Comparison of ENCODE assay signal across 8 cellular contexts in the genomic region with DNA sequence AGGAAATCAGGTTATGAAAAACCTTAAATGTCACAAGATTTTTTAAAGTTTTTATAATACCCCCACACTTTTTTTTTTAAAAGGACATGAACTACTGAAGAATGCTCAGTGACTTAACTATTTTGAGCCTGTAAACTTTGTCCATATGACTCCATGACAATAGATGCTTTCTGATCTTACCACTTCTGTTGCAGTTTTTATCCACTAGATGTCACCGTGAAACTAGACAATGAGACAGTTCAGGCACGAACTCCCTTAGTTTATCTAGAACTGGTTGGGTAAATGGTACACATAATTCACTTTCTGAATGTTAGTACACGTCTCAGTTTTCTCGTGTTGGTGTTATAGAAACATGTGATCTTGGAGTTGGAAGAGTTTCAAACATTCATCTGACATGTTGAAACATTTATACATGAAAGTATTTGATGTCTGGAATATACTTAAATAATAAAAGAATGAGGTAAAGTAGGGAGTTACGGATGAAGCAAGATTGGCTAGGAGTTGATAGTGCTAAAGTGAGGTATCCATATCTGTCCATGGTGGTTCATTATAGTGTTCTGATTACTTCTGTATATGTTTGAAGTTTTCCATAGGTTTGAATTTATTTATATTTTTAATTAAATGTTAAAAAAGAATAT. TPM values are rescaled to one million over a fixed set of nuclear protein-coding genes. Genes with fewer than 3 reads are reported as not detected.
DNase-seq lines count a peak whose midpoint lies in the region; ATAC-seq, FAIRE-seq and TF ChIP-seq lines count a peak whose summit lies in the region.

No MANE protein-coding gene starts in this region.

- H4K20me1 ChIP-seq in OCI-LY1 (ENCODE audit: insufficient read depth, low read length) (no peaks in the 10 kb centered on the region), HepG2 (ENCODE audit: insufficient read depth, low read length) (no peaks in the 10 kb centered on the region)

- H3K36me3 ChIP-seq in OCI-LY1 (ENCODE audit: insufficient read depth, low read length) (no peaks in the 10 kb centered on the region), HepG2 (replicated peaks in 1 of 2; ENCODE audit: control insufficient read depth in 1 of 2, insufficient read depth in 2 of 2, low read length in 2 of 2) (no peaks in the 10 kb centered on the region)

- WGBS in HepG2 (ENCODE audit: low lambda C conversion rate) = 22% methylated on average over 5 of the region's 5 CpGs

- no peaks in the 10 kb centered on the region for H3K9me2 ChIP-seq in OCI-LY1 (ENCODE audit: low read depth, low read length)

- in situ Hi-C loops in HepG2 (cut with HindIII; ENCODE audit: extremely low pct_ligation_motif_present, low pct_unique_long_range_greater_than_20kb) = no loop called here

- H3K27me3 ChIP-seq in OCI-LY1 (ENCODE audit: insufficient read depth, low read length) (no peaks in the 10 kb centered on the region), HepG2 (ENCODE audit: control insufficient read depth in 1 of 2, insufficient read depth in 2 of 2, low read length in 2 of 2) (no peaks in the 10 kb centered on the region)

- no peak overlapping the region for H3K27ac Mint-ChIP-seq in type B pancreatic cell

- H3K4me2 ChIP-seq in OCI-LY1 (ENCODE audit: low read length) = no peak overlapping the region
- no peak overlapping the region for H3K4me2 ChIP-seq in HepG2 (ENCODE audit: low read depth, low read length)

- no peaks in the 10 kb centered on the region for H3K27me3 Mint-ChIP-seq in type B pancreatic cell

- no peaks in the 10 kb centered on the region for H3K4me1 ChIP-seq in OCI-LY1 (ENCODE audit: insufficient read depth, low read length, severe bottlenecking)
- no peaks in the 10 kb centered on the region for H3K4me1 ChIP-seq in HepG2 (ENCODE audit: insufficient read depth, low read length)

- TF ChIP-seq EP300 in HepG2 (IDR thresholded peaks at IDR 0.05; ENCODE audit: low read depth in 2 of 2, low read length in 2 of 2) = no peak
- TF ChIP-seq EP300 in HepG2 (CRISPR knock-in tag; IDR thresholded peaks at IDR 0.05; ENCODE audit: borderline replicate concordance) = no peak

- no peaks in the 10 kb centered on the region for H3K4me1 Mint-ChIP-seq in type B pancreatic cell (ENCODE audit: unreplicated experiment)

- H3K27ac ChIP-seq in OCI-LY1 (ENCODE audit: low read depth, low read length, poor library complexity, severe bottlenecking) (no peak overlapping the region), HepG2 (ENCODE audit: extremely low read length, insufficient read depth, low read length) (no peak overlapping the region)

- H3K9me3 Mint-ChIP-seq in type B pancreatic cell = no peaks in the 10 kb centered on the region

- no peak overlapping the region for H3K9ac ChIP-seq in OCI-LY1 (ENCODE audit: low read length)
- H3K9ac ChIP-seq in HepG2 (ENCODE audit: insufficient read depth, low read depth, low read length) = no peak overlapping the region

- TF ChIP-seq CTCF in OCI-LY1 (IDR thresholded peaks at IDR 0.05; ENCODE audit: low read length) = peak; percentile 68
- peak; percentile 87 for TF ChIP-seq CTCF in HepG2 (CRISPR knock-in tag; IDR thresholded peaks at IDR 0.05)
- peak; percentile 86 for TF ChIP-seq CTCF in type B pancreatic cell (conservative IDR thresholded peaks at IDR 0.05)

- no TSS peak for BruUV-seq in HepG2 (replicated peaks; lab: Mats Ljungman, UMichigan)

- no peak for DNase-seq in activated CD4-positive, CD25-positive, alpha-beta regulatory T cell (lab: John Stamatoyannopoulos, UW)
- DNase-seq in HTR-8/SVneo (ENCODE audit: insufficient read length, low spot score) (peak; percentile 56), cerebellum (ENCODE audit: low spot score) (peak; percentile 61), HepG2 (ENCODE audit: low spot score) (peak; percentile 78), type B pancreatic cell (ENCODE audit: extremely low spot score, unreplicated experiment) (no peak)

- FAIRE-seq in HTR-8/SVneo (lab: Jason Lieb, UNC) = no peak
- peak; percentile 94 for FAIRE-seq in HepG2 (lab: Jason Lieb, UNC)

- no peak overlapping the region for H3K4me3 ChIP-seq in OCI-LY1 (ENCODE audit: low read depth, low read length, poor library complexity, severe bottlenecking)
- no peak overlapping the region for H3K4me3 ChIP-seq in HepG2 (replicated peaks in 1 of 3; ENCODE audit: insufficient read depth in 1 of 3, low read depth in 2 of 3, low read length in 3 of 3)

- no peak for TF ChIP-seq POLR2A in HepG2 (IDR thresholded peaks at IDR 0.05; ENCODE audit: insufficient read depth in 1 of 2, low read depth in 2 of 2, low read length in 2 of 2)

- CTCF ChIA-PET in HepG2 (lab: Yijun Ruan, JAX; ENCODE audit: low intra/inter-chr PET ratio, low total read pairs) = interaction anchor here (0.7 to 2.2 kb wide), 5 partner anchors 152 to 467 kb away, joined by 3 to 23 read pairs (median 3); no protein-coding TSS in a partner anchor

- H3K79me2 ChIP-seq in OCI-LY1 (ENCODE audit: insufficient read depth, low read length) = no peaks in the 10 kb centered on the region
- no peaks in the 10 kb centered on the region for H3K79me2 ChIP-seq in HepG2 (ENCODE audit: insufficient read depth, low read length)

- H3F3A ChIP-seq in OCI-LY1 (ENCODE audit: insufficient read depth, low read length) = no peaks in the 10 kb centered on the region

- POLR2A ChIA-PET in HepG2 (lab: Yijun Ruan, JAX) = no interaction called here

- H3K4me3 Mint-ChIP-seq in type B pancreatic cell = no peak overlapping the region

- H3K9me3 ChIP-seq in OCI-LY1 (ENCODE audit: low read length) (no peaks in the 10 kb centered on the region), HepG2 (ENCODE audit: low read length) (no peaks in the 10 kb centered on the region)

- H2AFZ ChIP-seq in OCI-LY1 (ENCODE audit: low read length) = no peak overlapping the region
- no peak overlapping the region for H2AFZ ChIP-seq in HepG2 (ENCODE audit: low read length)

- ATAC-seq in activated CD4-positive, CD25-positive, alpha-beta regulatory T cell treated with anti-CD3 and anti-CD28 coated beads, Interleukin-2, amount 50 U/mL, for 24 hours = peak; percentile 83 to 91
- peak; percentile 93 for ATAC-seq in GM21526 (IDR thresholded peaks at IDR 0.05; ENCODE audit: low FRiP score, unreplicated experiment)
- peak; percentile 93 for ATAC-seq in HepG2

- H3K36me3 Mint-ChIP-seq in type B pancreatic cell = no peaks in the 10 kb centered on the region

- peak; percentile 67 for TF ChIP-seq RAD21 in HepG2 (CRISPR knock-in tag; IDR thresholded peaks at IDR 0.05)

- intact Hi-C loops in HepG2 (cut with micrococcal nuclease; ENCODE audit: unreplicated experiment) = loop anchor here (1.0 to 5.0 kb wide), 5 partner anchors 129 to 910 kb away; no protein-coding TSS in a partner anchor

RNA-seq across cellular contexts. Expression of gene CCDC15, which starts 8.1 kb away (rescaled TPM):
- total RNA-seq in cerebellum = 3.5 TPM
- total RNA-seq in HepG2 (2016; rRNA removed; fragmentation: Illumina TruSeq; extraction: Trizol) = 4.6 and 6.5 TPM in 2 replicates
- 3.4 and 5.0 TPM in 2 replicates for total RNA-seq in HepG2 (2016; cell fraction: cytosol; rRNA removed; fragmentation: Illumina TruSeq; extraction: Trizol; ENCODE audit: low read depth)
- 4.3 and 5.4 TPM in 2 replicates for total RNA-seq in HepG2 (2016; cell fraction: insoluble cytoplasmic fraction; rRNA removed; fragmentation: Illumina TruSeq; extraction: Trizol)
- 2.5 and 3.6 TPM in 2 replicates for total RNA-seq in HepG2 (2016; cell fraction: membrane; rRNA removed; fragmentation: Illumina TruSeq; extraction: Trizol)
- total RNA-seq in HepG2 (2016; cell fraction: nucleus; rRNA removed; fragmentation: Illumina TruSeq; extraction: Trizol) = 9.8 and 10.9 TPM in 2 replicates
- 1.2 and 2.2 TPM in 2 replicates for polyA plus RNA-seq in HepG2 (2011; rRNA removed)
- 0.63 and 0.85 TPM in 2 replicates for polyA plus RNA-seq in HepG2 (2011; cell fraction: cytosol; rRNA removed)
- 1.5 and 2.5 TPM in 2 replicates for polyA plus RNA-seq in HepG2 (2011; cell fraction: nucleus; rRNA removed)
- polyA plus RNA-seq in HepG2 (2012) = 0.69 and 1.7 TPM in 2 replicates
- 0.19 and 0.21 TPM in 2 replicates for polyA plus RNA-seq in HepG2 (2016; cell fraction: cytosol; fragmentation: Illumina TruSeq; extraction: Trizol; ENCODE audit: low read depth)
- polyA plus RNA-seq in HepG2 (2016; cell fraction: insoluble cytoplasmic fraction; fragmentation: Illumina TruSeq; extraction: Trizol; ENCODE audit: low read depth) = 3.6 and 4.3 TPM in 2 replicates
- 0.18 and 0.38 TPM in 2 replicates for polyA plus RNA-seq in HepG2 (2016; cell fraction: membrane; fragmentation: Illumina TruSeq; extraction: Trizol; ENCODE audit: low read depth)
- polyA plus RNA-seq in HepG2 (2016; cell fraction: nucleus; fragmentation: Illumina TruSeq; extraction: Trizol; ENCODE audit: insufficient read depth, low read depth) = 4.4 and 5.8 TPM in 2 replicates
- 1.2 TPM in 1 of 2 replicates, not detected in the other for polyA minus RNA-seq in HepG2 (2011; rRNA and poly(A)+ RNA removed; ENCODE audit: low replicate concordance)
- polyA minus RNA-seq in HepG2 (2011; cell fraction: cytosol; rRNA and poly(A)+ RNA removed) = 1.6 and 2.1 TPM in 2 replicates
- polyA minus RNA-seq in HepG2 (2011; cell fraction: nucleus; rRNA and poly(A)+ RNA removed) = 11.4 and 20.6 TPM in 2 replicates
- total RNA-seq in type B pancreatic cell (ENCODE audit: low replicate concordance) = 1.5 and 3.2 TPM in 2 replicates

RNA-seq across cellular contexts. Expression of gene HEPACAM, which starts 26.2 kb away (rescaled TPM):
- 12.4 TPM for total RNA-seq in cerebellum
- total RNA-seq in HepG2 (2016; rRNA removed; fragmentation: Illumina TruSeq; extraction: Trizol) = 58.5 and 66.9 TPM in 2 replicates
- total RNA-seq in HepG2 (2016; cell fraction: cytosol; rRNA removed; fragmentation: Illumina TruSeq; extraction: Trizol; ENCODE audit: low read depth) = 17.6 and 18.7 TPM in 2 replicates
- total RNA-seq in HepG2 (2016; cell fraction: insoluble cytoplasmic fraction; rRNA removed; fragmentation: Illumina TruSeq; extraction: Trizol) = 53.8 and 67.4 TPM in 2 replicates
- 53.8 and 64.2 TPM in 2 replicates for total RNA-seq in HepG2 (2016; cell fraction: membrane; rRNA removed; fragmentation: Illumina TruSeq; extraction: Trizol)
- total RNA-seq in HepG2 (2016; cell fraction: nucleus; rRNA removed; fragmentation: Illumina TruSeq; extraction: Trizol) = 81.5 and 83.9 TPM in 2 replicates
- 74.8 and 121 TPM in 2 replicates for polyA plus RNA-seq in HepG2 (2011; rRNA removed)
- 47.5 and 102 TPM in 2 replicates for polyA plus RNA-seq in HepG2 (2011; cell fraction: cytosol; rRNA removed)
- polyA plus RNA-seq in HepG2 (2011; cell fraction: nucleus; rRNA removed) = 131 and 258 TPM in 2 replicates
- 59.1 and 64.3 TPM in 2 replicates for polyA plus RNA-seq in HepG2 (2012)
- 10.5 and 13.0 TPM in 2 replicates for polyA plus RNA-seq in HepG2 (2016; cell fraction: cytosol; fragmentation: Illumina TruSeq; extraction: Trizol; ENCODE audit: low read depth)
- polyA plus RNA-seq in HepG2 (2016; cell fraction: insoluble cytoplasmic fraction; fragmentation: Illumina TruSeq; extraction: Trizol; ENCODE audit: low read depth) = 31.3 and 35.9 TPM in 2 replicates
- polyA plus RNA-seq in HepG2 (2016; cell fraction: membrane; fragmentation: Illumina TruSeq; extraction: Trizol; ENCODE audit: low read depth) = 36.7 and 41.7 TPM in 2 replicates
- polyA plus RNA-seq in HepG2 (2016; cell fraction: nucleus; fragmentation: Illumina TruSeq; extraction: Trizol; ENCODE audit: insufficient read depth, low read depth) = 102 and 105 TPM in 2 replicates
- polyA minus RNA-seq in HepG2 (2011; rRNA and poly(A)+ RNA removed; ENCODE audit: low replicate concordance) = 0.19 and 706 TPM in 2 replicates
- polyA minus RNA-seq in HepG2 (2011; cell fraction: cytosol; rRNA and poly(A)+ RNA removed) = 95.5 and 142 TPM in 2 replicates
- 137 and 199 TPM in 2 replicates for polyA minus RNA-seq in HepG2 (2011; cell fraction: nucleus; rRNA and poly(A)+ RNA removed)
- total RNA-seq in type B pancreatic cell (ENCODE audit: low replicate concordance) = 0.43 TPM in 1 of 2 replicates, not detected in the other

RNA-seq across cellular contexts. Expression of gene HEPN1, which starts 43.0 kb away (rescaled TPM):
- total RNA-seq in cerebellum (not detected), HepG2 (2016; rRNA removed; fragmentation: Illumina TruSeq; extraction: Trizol) (not detected in 2 replicates), type B pancreatic cell (ENCODE audit: low replicate concordance) (not detected in 2 replicates)
- not detected in 2 replicates for total RNA-seq in HepG2 (2016; cell fraction: cytosol; rRNA removed; fragmentation: Illumina TruSeq; extraction: Trizol; ENCODE audit: low read depth)
- total RNA-seq in HepG2 (2016; cell fraction: insoluble cytoplasmic fraction; rRNA removed; fragmentation: Illumina TruSeq; extraction: Trizol) = not detected in 2 replicates
- total RNA-seq in HepG2 (2016; cell fraction: membrane; rRNA removed; fragmentation: Illumina TruSeq; extraction: Trizol) = not detected in 2 replicates
- total RNA-seq in HepG2 (2016; cell fraction: nucleus; rRNA removed; fragmentation: Illumina TruSeq; extraction: Trizol) = not detected in 2 replicates
- not detected in 2 replicates for polyA plus RNA-seq in HepG2 (2011; rRNA removed)
- not detected in 2 replicates for polyA plus RNA-seq in HepG2 (2011; cell fraction: cytosol; rRNA removed)
- polyA plus RNA-seq in HepG2 (2011; cell fraction: nucleus; rRNA removed) = not detected in 2 replicates
- polyA plus RNA-seq in HepG2 (2012) = 34.1 and 38.2 TPM in 2 replicates
- polyA plus RNA-seq in HepG2 (2016; cell fraction: cytosol; fragmentation: Illumina TruSeq; extraction: Trizol; ENCODE audit: low read depth) = not detected in 2 replicates
- not detected in 2 replicates for polyA plus RNA-seq in HepG2 (2016; cell fraction: insoluble cytoplasmic fraction; fragmentation: Illumina TruSeq; extraction: Trizol; ENCODE audit: low read depth)
- not detected in 2 replicates for polyA plus RNA-seq in HepG2 (2016; cell fraction: membrane; fragmentation: Illumina TruSeq; extraction: Trizol; ENCODE audit: low read depth)
- not detected in 2 replicates for polyA plus RNA-seq in HepG2 (2016; cell fraction: nucleus; fragmentation: Illumina TruSeq; extraction: Trizol; ENCODE audit: insufficient read depth, low read depth)
- polyA minus RNA-seq in HepG2 (2011; rRNA and poly(A)+ RNA removed; ENCODE audit: low replicate concordance) = not detected in 2 replicates
- 0.70 TPM in 1 of 2 replicates, not detected in the other for polyA minus RNA-seq in HepG2 (2011; cell fraction: cytosol; rRNA and poly(A)+ RNA removed)
- 0.26 TPM in 1 of 2 replicates, not detected in the other for polyA minus RNA-seq in HepG2 (2011; cell fraction: nucleus; rRNA and poly(A)+ RNA removed)

Comparison
In these comparisons a context has a peak if more than half of its experiments do, and no peak if none do; other contexts are left out.
1. DNase-seq: peak in HTR-8/SVneo (single experiment), cerebellum (single experiment) and HepG2 (single experiment); none in activated CD4-positive, CD25-positive, alpha-beta regulatory T cell (0 of 4) and type B pancreatic cell (single experiment).
2. Peak in every context shown above with its lines, with median percentiles within 50 percentile points of each other: ATAC-seq and CTCF ChIP-seq.